Comparison of ENCODE assay signal across 21 cellular contexts in the genomic region with DNA sequence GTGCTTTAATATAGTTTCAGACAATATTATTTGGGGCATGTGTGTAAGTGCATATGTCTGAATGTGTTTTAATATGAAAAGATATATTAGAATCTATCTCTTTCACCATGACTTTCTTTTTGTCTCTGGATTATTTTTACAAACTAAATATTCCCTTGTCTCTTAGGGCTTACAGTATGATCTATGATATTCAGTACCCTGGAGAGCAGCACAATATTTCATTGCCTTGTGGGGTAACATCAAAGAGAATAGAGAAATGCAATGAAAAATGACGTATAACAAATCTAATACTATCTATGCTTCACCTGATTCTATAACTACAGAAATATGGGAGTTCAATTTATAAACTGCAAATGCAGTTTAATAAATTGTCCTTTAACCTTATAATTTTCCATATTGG.
"Had no signal": no experiment of that assay in that cellular context is flagged by ENCODE, and none has a peak within 500 bp of the region (broad histone marks: within the 10 kb centered on the region; RNA-seq: fewer than 3 reads in every experiment).

No MANE protein-coding gene starts in this region.

- H3K27ac ChIP-seq: foreskin keratinocyte, left lung, neural progenitor cell, stomach, transverse colon, uterus had no signal

- ATAC-seq: activated T-cell treated with anti-CD3 and anti-CD28 coated beads, Interleukin-2, amount 50 U/mL, for 72 hours; foreskin keratinocyte; left lung; naive thymus-derived CD8-positive, alpha-beta T cell; sciatic nerve; stimulated activated memory B cell treated with anti-CD40 and anti-IgM and Interleukin-4, amounts not matched to agents 10 μg/mL and 1 μg/mL and 100 μg/mL, for 72 hours had no signal

- H3K4me1 ChIP-seq: foreskin keratinocyte, left lung, neural progenitor cell, stomach, transverse colon, uterus had no signal

- H3K36me3 ChIP-seq: left lung, neural progenitor cell, stomach, transverse colon, uterus had no signal

- DNase-seq: activated CD4-positive, alpha-beta memory T cell treated with anti-CD3 and anti-CD28 coated beads for 36 hours; activated CD4-positive, alpha-beta T cell treated with anti-CD3 and anti-CD28 coated beads for 48 hours; activated effector memory CD4-positive, alpha-beta T cell treated with Interleukin-2 at 50 U/mL for 16 hours; activated naive CD4-positive, alpha-beta T cell treated with anti-CD3 and anti-CD28 coated beads for 36 hours; activated naive CD8-positive, alpha-beta T cell treated with anti-CD3 and anti-CD28 coated beads, Interleukin-2, amount 10 ng/mL, durations not matched to agents 7 days and 5 days; activated T-cell treated with anti-CD3 and anti-CD28 coated beads, Interleukin-2, amount 50 U/mL, for 72 hours; amniotic stem cell; effector CD8-positive, alpha-beta T cell; foreskin keratinocyte; left lung; naive thymus-derived CD8-positive, alpha-beta T cell; posterior cingulate gyrus; small intestine; stimulated activated CD4-positive, alpha-beta T cell treated with anti-CD3 and anti-CD28 coated beads, Interleukin-15, amount 100 ng/mL, for 24 hours; stomach; T-helper 9 cell; transverse colon; uterus had no signal

- H3K4me3 ChIP-seq: left lung, neural progenitor cell, stomach, transverse colon, uterus had no signal

- H3K27me3 ChIP-seq: foreskin keratinocyte, left lung, neural progenitor cell, stomach, transverse colon, uterus had no signal

- FAIRE-seq: small intestine had no signal

- H3K9me3 ChIP-seq: left lung, stomach, transverse colon, uterus had no signal

- H3K9ac ChIP-seq: neural progenitor cell had no signal
